ENCODE assay signal across 21 cellular contexts in the genomic region with DNA sequence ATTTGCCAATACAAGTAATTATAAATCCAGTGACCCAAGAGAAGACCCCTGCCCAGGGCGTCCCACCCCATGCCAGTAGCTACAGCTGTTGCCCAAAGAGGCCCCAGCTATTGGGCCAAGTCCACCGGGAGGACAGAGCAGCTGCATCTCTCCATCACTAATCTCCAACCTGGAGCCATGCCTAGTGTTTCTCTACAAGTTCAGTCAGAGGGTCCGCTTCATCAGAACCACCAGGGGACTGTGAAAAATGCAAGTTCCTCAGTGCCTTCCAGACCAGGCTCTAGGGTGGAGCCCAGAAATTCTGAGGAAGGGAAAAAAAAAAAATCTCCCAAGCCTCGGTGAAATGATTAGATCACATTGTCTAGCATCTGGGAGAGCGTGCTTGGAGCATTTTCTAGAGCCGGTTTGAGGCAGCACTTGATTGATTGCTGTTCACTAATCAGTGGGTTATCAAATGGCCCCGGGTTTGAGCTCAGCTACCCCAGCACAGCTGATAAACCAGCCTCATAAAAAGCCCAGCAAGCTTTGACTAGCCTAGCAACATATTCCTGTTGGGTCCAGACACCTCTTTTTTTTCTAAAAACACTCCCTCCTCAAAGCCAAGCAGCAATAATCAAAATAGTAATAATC. TPM values are rescaled to one million over a fixed set of nuclear protein-coding genes. Genes with fewer than 3 reads are reported as not detected.
DNase-seq lines count a peak whose midpoint lies in the region; ATAC-seq and TF ChIP-seq lines count a peak whose summit lies in the region.
"Had no signal": no experiment of that assay in that cellular context is flagged by ENCODE, and none has a peak within 500 bp of the region (broad histone marks: within the 10 kb centered on the region; RNA-seq: fewer than 3 reads in every experiment).

No MANE protein-coding gene starts in this region.

- H3K4me1 Mint-ChIP-seq in CD14-positive monocyte (peaks cover 53% of the 10 kb centered on the region), progenitor cell of endocrine pancreas (ENCODE audit: low read depth) (peaks cover 50% of the 10 kb centered on the region), T-cell (peaks cover 10 to 24% (median 19%) of the 10 kb centered on the region in 3 donors)

- CTCF ChIA-PET in T-cell (lab: Charles Lee) = no interaction called here

- no peaks in the 10 kb centered on the region for H3K9me2 ChIP-seq in MM.1S (replicated peaks; ENCODE audit: insufficient read depth, low read length)

- peaks cover 0 to 6% (median 0%) of the 10 kb centered on the region in 7 donors for H3K9me3 Mint-ChIP-seq in CD14-positive monocyte
- H3K9me3 Mint-ChIP-seq in progenitor cell of endocrine pancreas (ENCODE audit: low read depth) = peaks cover 4% of the 10 kb centered on the region
- peaks cover 0 to 5% (median 0%) of the 10 kb centered on the region in 3 donors for H3K9me3 Mint-ChIP-seq in T-cell
- H3K9me3 Mint-ChIP-seq: activated CD8-positive, alpha-beta T cell treated with anti-CD3 and anti-CD28 coated beads for 36 hours had no signal

- H3K36me3 ChIP-seq in MM.1S (replicated peaks; ENCODE audit: insufficient read depth, low read length) = no peaks in the 10 kb centered on the region
- H3K36me3 ChIP-seq: vagina, WERI-Rb-1 had no signal

- H3K9ac ChIP-seq in MM.1S (ENCODE audit: low read length) = no peak overlapping the region

- H3K79me2 ChIP-seq in MM.1S (ENCODE audit: low read length) = no peaks in the 10 kb centered on the region

- H3K27me3 ChIP-seq in MM.1S (replicated peaks; ENCODE audit: insufficient read depth, low read length) = no peaks in the 10 kb centered on the region
- H3K27me3 ChIP-seq: foreskin keratinocyte, vagina had no signal

- TF ChIP-seq CTCF in CD14-positive monocyte (IDR thresholded peaks at IDR 0.05) (no peak), MM.1S (IDR thresholded peaks at IDR 0.05; ENCODE audit: low read length) (no peak), progenitor cell of endocrine pancreas (IDR thresholded peaks at IDR 0.05; ENCODE audit: unreplicated experiment) (no peak)

- DNase-seq in CD14-positive monocyte (ENCODE audit: low spot score) = no peak
- no peak for DNase-seq in MM.1S
- no peak for DNase-seq in epithelial cell of prostate (ENCODE audit: low read depth, low spot score)
- no peak for DNase-seq in progenitor cell of endocrine pancreas (ENCODE audit: low spot score, unreplicated experiment)
- no peak for DNase-seq in NCI-H345 treated with DMSO at 0.1 percent for 48 hours (lab: John Stamatoyannopoulos, UW; ENCODE audit: unreplicated experiment)
- DNase-seq in T-cell = no peak
- DNase-seq: activated CD8-positive, alpha-beta T cell treated with anti-CD3 and anti-CD28 coated beads for 36 hours; activated naive CD4-positive, alpha-beta T cell treated with anti-CD3 and anti-CD28 coated beads, Interleukin-2, amount 50 U/mL, for 16 hours; activated T-cell treated with anti-CD3 and anti-CD28 coated beads, Interleukin-2, amount 50 U/mL, for 24 hours; AML-193; foreskin keratinocyte; mucosa of descending colon; NCI-H146; T-helper 1 cell; WERI-Rb-1 had no signal

- no peaks in the 10 kb centered on the region for H4K20me1 ChIP-seq in MM.1S (ENCODE audit: insufficient read depth, low read length)

- H2AFZ ChIP-seq in MM.1S (ENCODE audit: low read length) = no peak overlapping the region

- no peak overlapping the region for H3K4me3 ChIP-seq in MM.1S (ENCODE audit: low read length)
- H3K4me3 ChIP-seq: mucosa of descending colon, vagina had no signal

- H3K27ac ChIP-seq in MM.1S (ENCODE audit: low read length) (peak overlapping the region; percentile 98; the same call in 1 of the 2 replicates), epithelial cell of prostate (peak overlapping the region; percentile 90)
- H3K27ac ChIP-seq: foreskin keratinocyte, vagina, WERI-Rb-1 had no signal

- H3K27ac Mint-ChIP-seq in CD14-positive monocyte = peak overlapping the region in 6 of 7 donors; percentile 13 to 95 (median 92)
- H3K27ac Mint-ChIP-seq in progenitor cell of endocrine pancreas = peak overlapping the region; percentile 62
- H3K27ac Mint-ChIP-seq in T-cell = no peak overlapping the region
- H3K27ac Mint-ChIP-seq: activated CD8-positive, alpha-beta T cell treated with anti-CD3 and anti-CD28 coated beads for 36 hours had no signal

- H3K27me3 Mint-ChIP-seq in CD14-positive monocyte (ENCODE audit: low read depth in 3 of 3) (peaks cover under 1 to 11% (median 3%) of the 10 kb centered on the region in 3 donors), progenitor cell of endocrine pancreas (peaks cover 3% of the 10 kb centered on the region), T-cell (peaks cover 0 to 6% of the 10 kb centered on the region in 2 donors)
- H3K27me3 Mint-ChIP-seq: activated CD8-positive, alpha-beta T cell treated with anti-CD3 and anti-CD28 coated beads for 36 hours; activated T-cell treated with anti-CD3 and anti-CD28 coated beads, Interleukin-2, amount 50 U/mL, for 24 hours had no signal

- H3K4me2 ChIP-seq in MM.1S (ENCODE audit: low read depth, low read length) = no peak overlapping the region

- no peak overlapping the region for H3K4me3 Mint-ChIP-seq in CD14-positive monocyte
- H3K4me3 Mint-ChIP-seq in progenitor cell of endocrine pancreas (ENCODE audit: low read depth) = no peak overlapping the region
- no peak overlapping the region for H3K4me3 Mint-ChIP-seq in T-cell
- H3K4me3 Mint-ChIP-seq: activated CD8-positive, alpha-beta T cell treated with anti-CD3 and anti-CD28 coated beads for 36 hours; activated T-cell treated with anti-CD3 and anti-CD28 coated beads, Interleukin-2, amount 50 U/mL, for 24 hours had no signal

- H3F3A ChIP-seq in MM.1S (ENCODE audit: insufficient read depth, low read length) = peaks cover 25% of the 10 kb centered on the region

- peaks cover 49% of the 10 kb centered on the region for H3K4me1 ChIP-seq in MM.1S (ENCODE audit: low read length)

- ATAC-seq in GM19035 (IDR thresholded peaks at IDR 0.05; ENCODE audit: unreplicated experiment) = no peak
- no peak for ATAC-seq in HG02678 (IDR thresholded peaks at IDR 0.05; ENCODE audit: unreplicated experiment)
- no peak for ATAC-seq in T-cell (replicated peaks in 1 of 4)
- ATAC-seq: HCT116, mucosa of descending colon had no signal

- H3K36me3 Mint-ChIP-seq in CD14-positive monocyte (peaks cover 2 to 7% of the 10 kb centered on the region in 2 donors), progenitor cell of endocrine pancreas (ENCODE audit: insufficient read depth) (no peaks in the 10 kb centered on the region), T-cell (no peaks in the 10 kb centered on the region)

- H3K9me3 ChIP-seq in MM.1S (replicated peaks; ENCODE audit: insufficient read depth, low read length) = no peaks in the 10 kb centered on the region
- H3K9me3 ChIP-seq: mucosa of descending colon, vagina had no signal

- POLR2A ChIA-PET in T-cell (lab: Charles Lee) = no interaction called here

- intact Hi-C loops in CD14-positive monocyte (cut with micrococcal nuclease) = no loop called here

RNA-seq across cellular contexts. Expression of a gene that starts 22.3 kb away (rescaled TPM):
- polyA plus RNA-seq in CD14-positive monocyte = 100 to 1,000 TPM; 179 to 186 TPM
- total RNA-seq in progenitor cell of endocrine pancreas (70.0 and 85.9 TPM in 2 replicates), T-cell (100 to 1,000 TPM; 149 to 185 (median 167) TPM)

RNA-seq across cellular contexts. Expression of a gene that starts 44.6 kb away (rescaled TPM):
- not detected for polyA plus RNA-seq in CD14-positive monocyte
- not detected in 2 replicates for total RNA-seq in progenitor cell of endocrine pancreas
- under 1 TPM in 1 of 5 donors, not detected in 4; 0.35 TPM for total RNA-seq in T-cell
- total RNA-seq: activated CD8-positive, alpha-beta T cell treated with anti-CD3 and anti-CD28 coated beads for 36 hours; foreskin keratinocyte; mucosa of descending colon; osteocyte; sciatic nerve; vagina had no signal
- polyA plus RNA-seq: foreskin keratinocyte had no signal

RNA-seq across cellular contexts. Expression of a gene that starts 52.2 kb away (rescaled TPM):
- polyA plus RNA-seq in CD14-positive monocyte = 1 to 10 TPM; 1.3 to 2.1 TPM
- total RNA-seq in progenitor cell of endocrine pancreas = not detected in 2 replicates
- total RNA-seq in T-cell = under 1 TPM in 3 of 5 donors, not detected in 2; 0.18 to 0.25 (median 0.19) TPM
- total RNA-seq: activated CD8-positive, alpha-beta T cell treated with anti-CD3 and anti-CD28 coated beads for 36 hours; foreskin keratinocyte; osteocyte; vagina had no signal
- polyA plus RNA-seq: foreskin keratinocyte had no signal

Comparison
In these comparisons a context has a peak if more than half of its experiments do, and no peak if none do; other contexts are left out.
1. H3K27ac Mint-ChIP-seq: peak in CD14-positive monocyte (6 of 7) and progenitor cell of endocrine pancreas (single experiment); none in T-cell (0 of 2).